In the genomic region with DNA sequence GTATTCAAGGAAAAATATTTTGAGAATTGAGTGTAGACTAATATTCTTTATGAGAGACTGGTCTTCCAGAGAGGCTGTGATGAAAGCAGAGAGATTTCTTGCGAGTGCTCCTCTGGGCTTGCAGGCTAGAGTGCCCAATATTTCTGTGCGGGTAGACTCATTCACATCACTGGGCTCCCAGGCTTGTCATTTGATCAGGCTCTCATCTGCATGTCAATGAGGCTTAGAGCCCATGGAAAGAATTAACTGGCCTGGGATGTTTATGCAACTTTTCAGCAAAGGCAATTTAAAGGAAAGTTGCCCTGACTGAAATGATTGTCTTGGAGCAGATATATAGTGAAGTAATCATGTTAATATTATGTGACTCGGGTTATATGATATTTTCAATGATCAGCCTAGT, we compare ENCODE assay signal across 1 cellular context.
TF ChIP-seq lines count a peak whose summit lies in the region.

No MANE protein-coding gene starts in this region.

TF ChIP-seq in HEK293, 187 proteins besides CTCF, POLR2A, EP300 and RAD21 (continued from another document):
- TF ChIP-seq, protein P1, sequence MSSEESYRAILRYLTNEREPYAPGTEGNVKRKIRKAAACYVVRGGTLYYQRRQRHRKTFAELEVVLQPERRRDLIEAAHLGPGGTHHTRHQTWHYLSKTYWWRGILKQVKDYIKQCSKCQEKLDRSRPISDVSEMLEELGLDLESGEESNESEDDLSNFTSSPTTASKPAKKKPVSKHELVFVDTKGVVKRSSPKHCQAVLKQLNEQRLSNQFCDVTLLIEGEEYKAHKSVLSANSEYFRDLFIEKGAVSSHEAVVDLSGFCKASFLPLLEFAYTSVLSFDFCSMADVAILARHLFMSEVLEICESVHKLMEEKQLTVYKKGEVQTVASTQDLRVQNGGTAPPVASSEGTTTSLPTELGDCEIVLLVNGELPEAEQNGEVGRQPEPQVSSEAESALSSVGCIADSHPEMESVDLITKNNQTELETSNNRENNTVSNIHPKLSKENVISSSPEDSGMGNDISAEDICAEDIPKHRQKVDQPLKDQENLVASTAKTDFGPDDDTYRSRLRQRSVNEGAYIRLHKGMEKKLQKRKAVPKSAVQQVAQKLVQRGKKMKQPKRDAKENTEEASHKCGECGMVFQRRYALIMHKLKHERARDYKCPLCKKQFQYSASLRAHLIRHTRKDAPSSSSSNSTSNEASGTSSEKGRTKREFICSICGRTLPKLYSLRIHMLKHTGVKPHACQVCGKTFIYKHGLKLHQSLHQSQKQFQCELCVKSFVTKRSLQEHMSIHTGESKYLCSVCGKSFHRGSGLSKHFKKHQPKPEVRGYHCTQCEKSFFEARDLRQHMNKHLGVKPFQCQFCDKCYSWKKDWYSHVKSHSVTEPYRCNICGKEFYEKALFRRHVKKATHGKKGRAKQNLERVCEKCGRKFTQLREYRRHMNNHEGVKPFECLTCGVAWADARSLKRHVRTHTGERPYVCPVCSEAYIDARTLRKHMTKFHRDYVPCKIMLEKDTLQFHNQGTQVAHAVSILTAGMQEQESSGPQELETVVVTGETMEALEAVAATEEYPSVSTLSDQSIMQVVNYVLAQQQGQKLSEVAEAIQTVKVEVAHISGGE (tag by site-specific recombination; conservative IDR thresholded peaks at IDR 0.05; ENCODE audit: low read depth), result no peak
- TF ChIP-seq ZEB2 (tag by site-specific recombination; IDR thresholded peaks at IDR 0.05), result peak; percentile 21; the same call in 1 of the 2 replicates
- TF ChIP-seq KLF7 (tag by site-specific recombination; IDR thresholded peaks at IDR 0.05; ENCODE audit: borderline replicate concordance), result no peak
- TF ChIP-seq ZNF660 (tag by site-specific recombination; IDR thresholded peaks at IDR 0.05), result 0 out of 2 replicates have a peak, but pooled peaks have one; percentile 12
- TF ChIP-seq, protein P2, sequence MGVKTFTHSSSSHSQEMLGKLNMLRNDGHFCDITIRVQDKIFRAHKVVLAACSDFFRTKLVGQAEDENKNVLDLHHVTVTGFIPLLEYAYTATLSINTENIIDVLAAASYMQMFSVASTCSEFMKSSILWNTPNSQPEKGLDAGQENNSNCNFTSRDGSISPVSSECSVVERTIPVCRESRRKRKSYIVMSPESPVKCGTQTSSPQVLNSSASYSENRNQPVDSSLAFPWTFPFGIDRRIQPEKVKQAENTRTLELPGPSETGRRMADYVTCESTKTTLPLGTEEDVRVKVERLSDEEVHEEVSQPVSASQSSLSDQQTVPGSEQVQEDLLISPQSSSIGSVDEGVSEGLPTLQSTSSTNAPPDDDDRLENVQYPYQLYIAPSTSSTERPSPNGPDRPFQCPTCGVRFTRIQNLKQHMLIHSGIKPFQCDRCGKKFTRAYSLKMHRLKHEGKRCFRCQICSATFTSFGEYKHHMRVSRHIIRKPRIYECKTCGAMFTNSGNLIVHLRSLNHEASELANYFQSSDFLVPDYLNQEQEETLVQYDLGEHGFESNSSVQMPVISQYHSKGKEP (tag by site-specific recombination; IDR thresholded peaks at IDR 0.05), result peak; percentile 85
- TF ChIP-seq ZBTB8A (tag by site-specific recombination; IDR thresholded peaks at IDR 0.05), result peak; percentile 76
- TF ChIP-seq, protein P3, sequence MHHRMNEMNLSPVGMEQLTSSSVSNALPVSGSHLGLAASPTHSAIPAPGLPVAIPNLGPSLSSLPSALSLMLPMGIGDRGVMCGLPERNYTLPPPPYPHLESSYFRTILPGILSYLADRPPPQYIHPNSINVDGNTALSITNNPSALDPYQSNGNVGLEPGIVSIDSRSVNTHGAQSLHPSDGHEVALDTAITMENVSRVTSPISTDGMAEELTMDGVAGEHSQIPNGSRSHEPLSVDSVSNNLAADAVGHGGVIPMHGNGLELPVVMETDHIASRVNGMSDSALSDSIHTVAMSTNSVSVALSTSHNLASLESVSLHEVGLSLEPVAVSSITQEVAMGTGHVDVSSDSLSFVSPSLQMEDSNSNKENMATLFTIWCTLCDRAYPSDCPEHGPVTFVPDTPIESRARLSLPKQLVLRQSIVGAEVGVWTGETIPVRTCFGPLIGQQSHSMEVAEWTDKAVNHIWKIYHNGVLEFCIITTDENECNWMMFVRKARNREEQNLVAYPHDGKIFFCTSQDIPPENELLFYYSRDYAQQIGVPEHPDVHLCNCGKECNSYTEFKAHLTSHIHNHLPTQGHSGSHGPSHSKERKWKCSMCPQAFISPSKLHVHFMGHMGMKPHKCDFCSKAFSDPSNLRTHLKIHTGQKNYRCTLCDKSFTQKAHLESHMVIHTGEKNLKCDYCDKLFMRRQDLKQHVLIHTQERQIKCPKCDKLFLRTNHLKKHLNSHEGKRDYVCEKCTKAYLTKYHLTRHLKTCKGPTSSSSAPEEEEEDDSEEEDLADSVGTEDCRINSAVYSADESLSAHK (tag by site-specific recombination; IDR thresholded peaks at IDR 0.05), result peak; percentile 23; the same call in 1 of the 2 replicates
- 0 out of 2 replicates have a peak, but pooled peaks have one; percentile 26 for TF ChIP-seq OSR2 (tag by site-specific recombination; IDR thresholded peaks at IDR 0.05)
- TF ChIP-seq, protein P4, sequence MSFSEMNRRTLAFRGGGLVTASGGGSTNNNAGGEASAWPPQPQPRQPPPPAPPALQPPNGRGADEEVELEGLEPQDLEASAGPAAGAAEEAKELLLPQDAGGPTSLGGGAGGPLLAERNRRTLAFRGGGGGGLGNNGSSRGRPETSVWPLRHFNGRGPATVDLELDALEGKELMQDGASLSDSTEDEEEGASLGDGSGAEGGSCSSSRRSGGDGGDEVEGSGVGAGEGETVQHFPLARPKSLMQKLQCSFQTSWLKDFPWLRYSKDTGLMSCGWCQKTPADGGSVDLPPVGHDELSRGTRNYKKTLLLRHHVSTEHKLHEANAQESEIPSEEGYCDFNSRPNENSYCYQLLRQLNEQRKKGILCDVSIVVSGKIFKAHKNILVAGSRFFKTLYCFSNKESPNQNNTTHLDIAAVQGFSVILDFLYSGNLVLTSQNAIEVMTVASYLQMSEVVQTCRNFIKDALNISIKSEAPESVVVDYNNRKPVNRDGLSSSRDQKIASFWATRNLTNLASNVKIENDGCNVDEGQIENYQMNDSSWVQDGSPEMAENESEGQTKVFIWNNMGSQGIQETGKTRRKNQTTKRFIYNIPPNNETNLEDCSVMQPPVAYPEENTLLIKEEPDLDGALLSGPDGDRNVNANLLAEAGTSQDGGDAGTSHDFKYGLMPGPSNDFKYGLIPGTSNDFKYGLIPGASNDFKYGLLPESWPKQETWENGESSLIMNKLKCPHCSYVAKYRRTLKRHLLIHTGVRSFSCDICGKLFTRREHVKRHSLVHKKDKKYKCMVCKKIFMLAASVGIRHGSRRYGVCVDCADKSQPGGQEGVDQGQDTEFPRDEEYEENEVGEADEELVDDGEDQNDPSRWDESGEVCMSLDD (tag by site-specific recombination; IDR thresholded peaks at IDR 0.05), result no peak
- TF ChIP-seq, protein P5, sequence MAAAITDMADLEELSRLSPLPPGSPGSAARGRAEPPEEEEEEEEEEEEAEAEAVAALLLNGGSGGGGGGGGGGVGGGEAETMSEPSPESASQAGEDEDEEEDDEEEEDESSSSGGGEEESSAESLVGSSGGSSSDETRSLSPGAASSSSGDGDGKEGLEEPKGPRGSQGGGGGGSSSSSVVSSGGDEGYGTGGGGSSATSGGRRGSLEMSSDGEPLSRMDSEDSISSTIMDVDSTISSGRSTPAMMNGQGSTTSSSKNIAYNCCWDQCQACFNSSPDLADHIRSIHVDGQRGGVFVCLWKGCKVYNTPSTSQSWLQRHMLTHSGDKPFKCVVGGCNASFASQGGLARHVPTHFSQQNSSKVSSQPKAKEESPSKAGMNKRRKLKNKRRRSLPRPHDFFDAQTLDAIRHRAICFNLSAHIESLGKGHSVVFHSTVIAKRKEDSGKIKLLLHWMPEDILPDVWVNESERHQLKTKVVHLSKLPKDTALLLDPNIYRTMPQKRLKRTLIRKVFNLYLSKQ (tag by site-specific recombination; IDR thresholded peaks at IDR 0.05; ENCODE audit: borderline replicate concordance), result no peak
- TF ChIP-seq, protein P6, sequence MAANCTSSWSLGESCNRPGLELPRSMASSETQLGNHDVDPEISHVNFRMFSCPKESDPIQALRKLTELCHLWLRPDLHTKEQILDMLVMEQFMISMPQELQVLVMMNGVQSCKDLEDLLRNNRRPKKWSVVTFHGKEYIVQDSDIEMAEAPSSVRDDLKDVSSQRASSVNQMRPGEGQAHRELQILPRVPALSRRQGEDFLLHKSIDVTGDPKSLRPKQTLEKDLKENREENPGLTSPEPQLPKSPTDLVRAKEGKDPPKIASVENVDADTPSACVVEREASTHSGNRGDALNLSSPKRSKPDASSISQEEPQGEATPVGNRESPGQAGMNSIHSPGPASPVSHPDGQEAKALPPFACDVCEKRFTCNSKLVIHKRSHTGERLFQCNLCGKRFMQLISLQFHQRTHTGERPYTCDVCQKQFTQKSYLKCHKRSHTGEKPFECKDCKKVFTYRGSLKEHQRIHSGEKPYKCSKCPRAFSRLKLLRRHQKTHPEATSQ (tag by site-specific recombination; IDR thresholded peaks at IDR 0.05), result no peak
